ENCODE assay signal across 8 cellular contexts in genomic region chr19:44723952-44724319, GRCh38. TPM values are rescaled to one million over a fixed set of nuclear protein-coding genes. Genes with fewer than 3 reads are reported as not detected.
DNase-seq lines count a peak whose midpoint lies in the region; ATAC-seq and TF ChIP-seq lines count a peak whose summit lies in the region.

No MANE protein-coding gene starts in this region.

- POLR2A ChIA-PET in RWPE1 (lab: Yijun Ruan, JAX; ENCODE audit: low non-redundant PET): interaction anchor here (0.5 kb wide), 1 partner anchor 25 kb away, joined by 3 read pairs; no protein-coding TSS in a partner anchor

- H3K27me3 ChIP-seq in neutrophil: peaks cover 23% of the 10 kb centered on the region

- H3K9me3 ChIP-seq in neutrophil: no peaks in the 10 kb centered on the region

- CTCF ChIA-PET in RWPE1 (lab: Yijun Ruan, JAX): interaction anchor here (0.5 to 5.4 kb wide), 39 partner anchors 8 to 1091 kb away, joined by 3 to 106 read pairs (median 5); partner anchors contain the start of genes BCL3, CBLC and NECTIN2

- H3K4me1 ChIP-seq in neutrophil (ENCODE audit: control insufficient read depth in 1 of 2, insufficient read depth in 1 of 2, low read depth in 1 of 2, low read length in 1 of 2): peaks cover 41 to 83% of the 10 kb centered on the region in 2 experiments

- no peaks in the 10 kb centered on the region for H3K36me3 ChIP-seq in neutrophil

- DNase-seq in A172 (ENCODE audit: low spot score): peak; percentile 72
- peak; percentile 91 for DNase-seq in KBM-7
- DNase-seq in RWPE1 (ENCODE audit: low spot score): peak; percentile 76
- DNase-seq in activated T-helper 9 cell treated with anti-CD3 and anti-CD28 coated beads, Interleukin-2, amount 50 U/mL, for 16 hours (ENCODE audit: low read depth): peak; percentile 65
- peak; percentile 65 for DNase-seq in fibroblast of the conjunctiva (ENCODE audit: low read depth)
- DNase-seq in stromal cell of bone marrow (ENCODE audit: low read depth): peak; percentile 64

- peak; percentile 74 for ATAC-seq in GM18502 (IDR thresholded peaks at IDR 0.05; ENCODE audit: poor library complexity, unreplicated experiment)

- in situ Hi-C loops in KBM-7 (cut with MboI; ENCODE audit: low pct_unique_long_range_greater_than_20kb, low sequenced_read_pairs): no loop called here

- H3K4me3 ChIP-seq in neutrophil (ENCODE audit: low read depth in 1 of 2, low read length in 1 of 2): peak overlapping the region in 1 of 2 experiments; percentile 5

- TF ChIP-seq CTCF in RWPE1 (conservative IDR thresholded peaks at IDR 0.05; ENCODE audit: low read depth): peak; percentile 96
- TF ChIP-seq CTCF in neutrophil (IDR thresholded peaks at IDR 0.05): peak; percentile 95

- H3K27ac ChIP-seq in RWPE1: peak overlapping the region; percentile 60
- peak overlapping the region; percentile 60 for H3K27ac ChIP-seq in neutrophil

RNA-seq across cellular contexts. Expression of gene BCL3, which starts 24.6 kb away (rescaled TPM):
- total RNA-seq in A172 (2014; rRNA removed; shearing (Covaris generic)): 4.4 and 7.0 TPM in 2 replicates

RNA-seq across cellular contexts. Expression of gene CEACAM16, which starts 25.0 kb away (rescaled TPM):
- total RNA-seq in A172 (2014; rRNA removed; shearing (Covaris generic)): not detected in 2 replicates

RNA-seq across cellular contexts. Expression of gene CEACAM19, which starts 52.7 kb away (rescaled TPM):
- total RNA-seq in A172 (2014; rRNA removed; shearing (Covaris generic)): not detected in 2 replicates

RNA-seq across cellular contexts. Expression of gene CBLC, which starts 53.8 kb away (rescaled TPM):
- not detected in 2 replicates for total RNA-seq in A172 (2014; rRNA removed; shearing (Covaris generic))
